In genomic region chr2:88698027-88698413, GRCh38 we compare ENCODE assay signal across 18 cellular contexts. TPM values are rescaled to one million over a fixed set of nuclear protein-coding genes. Genes with fewer than 3 reads are reported as not detected.
DNase-seq lines count a peak whose midpoint lies in the region; ATAC-seq, FAIRE-seq and TF ChIP-seq lines count a peak whose summit lies in the region.
"Had no signal": no experiment of that assay in that cellular context is flagged by ENCODE, and none has a peak within 500 bp of the region (broad histone marks: within the 10 kb centered on the region; RNA-seq: fewer than 3 reads in every experiment).

No MANE protein-coding gene starts in this region.

- DNase-seq in NOMO-1 (lab: John Stamatoyannopoulos, UW; ENCODE audit: unreplicated experiment in 2 of 2) (peak; percentile 29 to 59), left colon (no peak), suprapubic skin (ENCODE audit: low spot score in 2 of 2) (no peak), HepG2 (ENCODE audit: low spot score) (no peak), NCI-H446 treated with DMSO at 0.1 percent for 48 hours (lab: John Stamatoyannopoulos, UW) (no peak), nucleus accumbens (lab: John Stamatoyannopoulos, UW) (no peak)
- DNase-seq: activated CD8-positive, alpha-beta T cell treated with anti-CD3 and anti-CD28 coated beads for 36 hours; activated naive CD8-positive, alpha-beta T cell treated with anti-CD3 and anti-CD28 coated beads, Interleukin-2, amount 50 U/mL, for 24 hours; activated T-cell treated with anti-CD3 and anti-CD28 coated beads, Interleukin-2, amount 50 U/mL, for 48 hours; NCI-H1417 treated with DMSO at 0.1 percent for 48 hours; NCI-H345; stimulated activated CD4-positive, alpha-beta T cell treated with anti-CD3 and anti-CD28 coated beads, Interleukin-4, amount 100 ng/mL, for 1 hour; WERI-Rb-1 had no signal

- ATAC-seq in left colon, result peak; percentile 14
- no peak for ATAC-seq in HepG2
- ATAC-seq: activated CD8-positive, alpha-beta T cell treated with anti-CD3 and anti-CD28 coated beads for 36 hours; activated naive CD8-positive, alpha-beta T cell treated with anti-CD3 and anti-CD28 coated beads, Interleukin-2, amount 50 U/mL, for 24 hours; Right ventricle myocardium inferior had no signal

- POLR2A ChIA-PET in HepG2 (lab: Yijun Ruan, JAX), result no interaction called here

- H2AFZ ChIP-seq in Loucy (ENCODE audit: low read length) (peak overlapping the region; percentile 60; the same call in 1 of the 2 replicates), HepG2 (ENCODE audit: low read length) (no peak overlapping the region)
- H2AFZ ChIP-seq: parathyroid adenoma had no signal

- CTCF ChIA-PET in HepG2 (lab: Yijun Ruan, JAX; ENCODE audit: low intra/inter-chr PET ratio, low total read pairs), result no interaction called here

- WGBS in suprapubic skin, result 88% methylated on average over 2 of the region's 2 CpGs
- WGBS in HepG2 (ENCODE audit: low lambda C conversion rate), result 95% methylated on average over 2 of the region's 2 CpGs

- H3K4me3 ChIP-seq in Loucy (ENCODE audit: low read length, poor library complexity, severe bottlenecking), result peak overlapping the region; percentile 72
- no peak overlapping the region for H3K4me3 ChIP-seq in suprapubic skin
- H3K4me3 ChIP-seq in HepG2 (replicated peaks in 1 of 3; ENCODE audit: insufficient read depth in 1 of 3, low read depth in 2 of 3, low read length in 3 of 3), result no peak overlapping the region
- H3K4me3 ChIP-seq: skin epidermis had no signal

- H3F3A ChIP-seq in Loucy (ENCODE audit: low read depth), result no peaks in the 10 kb centered on the region

- BruUV-seq in HepG2 (replicated peaks; lab: Mats Ljungman, UMichigan), result no TSS peak

- H3K79me2 ChIP-seq in Loucy (ENCODE audit: insufficient read depth, low read length) (peaks cover 79% of the 10 kb centered on the region), HepG2 (ENCODE audit: insufficient read depth, low read length) (peaks cover 46% of the 10 kb centered on the region)

- H3K9me3 ChIP-seq in Loucy (ENCODE audit: insufficient read depth, low read depth, low read length), result no peaks in the 10 kb centered on the region
- H3K9me3 ChIP-seq in suprapubic skin, result no peaks in the 10 kb centered on the region
- H3K9me3 ChIP-seq in HepG2 (ENCODE audit: low read length), result no peaks in the 10 kb centered on the region

- no peaks in the 10 kb centered on the region for H3K9me2 ChIP-seq in Loucy (replicated peaks; ENCODE audit: low read depth, low read length)

- H3K27me3 ChIP-seq in Loucy (ENCODE audit: insufficient read depth, low read length, poor library complexity, severe bottlenecking) (no peaks in the 10 kb centered on the region), suprapubic skin (no peaks in the 10 kb centered on the region), HepG2 (ENCODE audit: control insufficient read depth in 1 of 2, insufficient read depth in 2 of 2, low read length in 2 of 2) (no peaks in the 10 kb centered on the region)

- H3K27ac ChIP-seq in suprapubic skin (peak overlapping the region; percentile 29), HepG2 (ENCODE audit: extremely low read length, insufficient read depth, low read length) (no peak overlapping the region)
- H3K27ac ChIP-seq: parathyroid adenoma, WERI-Rb-1 had no signal

- intact Hi-C loops in left colon (cut with DNase I, micrococcal nuclease) (no loop called here), HepG2 (cut with micrococcal nuclease; ENCODE audit: unreplicated experiment) (no loop called here)

- peak overlapping the region; percentile 82 for H3K4me2 ChIP-seq in Loucy (ENCODE audit: low read depth, low read length, poor library complexity, severe bottlenecking)
- H3K4me2 ChIP-seq in HepG2 (ENCODE audit: low read depth, low read length), result no peak overlapping the region

- TF ChIP-seq RAD21 in HepG2 (CRISPR knock-in tag; IDR thresholded peaks at IDR 0.05), result no peak

- FAIRE-seq in HepG2 (lab: Jason Lieb, UNC), result no peak
- FAIRE-seq: frontal cortex had no signal

- no peak for TF ChIP-seq POLR2A in suprapubic skin (IDR thresholded peaks at IDR 0.05)
- no peak for TF ChIP-seq POLR2A in HepG2 (IDR thresholded peaks at IDR 0.05; ENCODE audit: insufficient read depth in 1 of 2, low read depth in 2 of 2, low read length in 2 of 2)

- TF ChIP-seq CTCF in Loucy (conservative IDR thresholded peaks at IDR 0.05; ENCODE audit: low read length) (no peak), suprapubic skin (IDR thresholded peaks at IDR 0.05) (no peak), HepG2 (CRISPR knock-in tag; IDR thresholded peaks at IDR 0.05) (no peak)

- H3K4me1 ChIP-seq in Loucy (ENCODE audit: insufficient read depth, low read length, poor library complexity, severe bottlenecking) (peaks cover 57% of the 10 kb centered on the region), suprapubic skin (peaks cover 12% of the 10 kb centered on the region), HepG2 (ENCODE audit: insufficient read depth, low read length) (peaks cover 49% of the 10 kb centered on the region)
- H3K4me1 ChIP-seq: parathyroid adenoma had no signal

- peaks cover 3% of the 10 kb centered on the region for H4K20me1 ChIP-seq in Loucy (ENCODE audit: insufficient read depth, low read length, poor library complexity, severe bottlenecking)
- no peaks in the 10 kb centered on the region for H4K20me1 ChIP-seq in HepG2 (ENCODE audit: insufficient read depth, low read length)

- in situ Hi-C loops in HepG2 (cut with HindIII; ENCODE audit: extremely low pct_ligation_motif_present, low pct_unique_long_range_greater_than_20kb), result no loop called here

- peaks cover 26% of the 10 kb centered on the region; the same call in 1 of the 2 replicates for H3K36me3 ChIP-seq in Loucy (ENCODE audit: insufficient read depth, low read length)
- peaks cover 26% of the 10 kb centered on the region for H3K36me3 ChIP-seq in suprapubic skin
- H3K36me3 ChIP-seq in HepG2 (replicated peaks in 1 of 2; ENCODE audit: control insufficient read depth in 1 of 2, insufficient read depth in 2 of 2, low read length in 2 of 2), result peaks cover 9 to 35% of the 10 kb centered on the region in 2 experiments

- TF ChIP-seq EP300 in suprapubic skin (IDR thresholded peaks at IDR 0.05) (no peak), HepG2 (IDR thresholded peaks at IDR 0.05; ENCODE audit: low read depth in 2 of 2, low read length in 2 of 2) (no peak), HepG2 (CRISPR knock-in tag; IDR thresholded peaks at IDR 0.05; ENCODE audit: borderline replicate concordance) (no peak)

- H3K9ac ChIP-seq in Loucy (ENCODE audit: low read depth, low read length, poor library complexity, severe bottlenecking) (peak overlapping the region; percentile 63), HepG2 (ENCODE audit: insufficient read depth, low read depth, low read length) (no peak overlapping the region)
- H3K9ac ChIP-seq: parathyroid adenoma had no signal

TF ChIP-seq in HepG2, 621 proteins besides CTCF, POLR2A, EP300 and RAD21 (continues in another document):
- TF ChIP-seq SAFB2 (CRISPR knock-in tag; IDR thresholded peaks at IDR 0.05; ENCODE audit: borderline replicate concordance, low read depth) (no peak), ZMYM3 (CRISPR knock-in tag; IDR thresholded peaks at IDR 0.05) (no peak), ZNF619 (CRISPR knock-in tag; IDR thresholded peaks at IDR 0.05) (no peak), THAP9 (CRISPR knock-in tag; IDR thresholded peaks at IDR 0.05; ENCODE audit: borderline replicate concordance) (no peak), NFIC (IDR thresholded peaks at IDR 0.05; ENCODE audit: low read length) (no peak), ZNF547 (CRISPR knock-in tag; IDR thresholded peaks at IDR 0.05) (no peak)

RNA-seq across cellular contexts. Expression of gene RPIA, which starts 6.5 kb away (rescaled TPM):
- 10 to 100 TPM; 20.1 to 28.5 TPM for total RNA-seq in left colon
- total RNA-seq in suprapubic skin, result 1 to 10 TPM; 7.9 to 9.8 (median 9.6) TPM
- total RNA-seq in HepG2 (2016; rRNA removed; fragmentation: Illumina TruSeq; extraction: Trizol), result 23.9 and 31.6 TPM in 2 replicates
- total RNA-seq in HepG2 (2016; cell fraction: cytosol; rRNA removed; fragmentation: Illumina TruSeq; extraction: Trizol; ENCODE audit: low read depth), result 12.9 and 13.3 TPM in 2 replicates
- total RNA-seq in HepG2 (2016; cell fraction: insoluble cytoplasmic fraction; rRNA removed; fragmentation: Illumina TruSeq; extraction: Trizol), result 23.0 and 31.5 TPM in 2 replicates
- total RNA-seq in HepG2 (2016; cell fraction: membrane; rRNA removed; fragmentation: Illumina TruSeq; extraction: Trizol), result 25.6 and 26.4 TPM in 2 replicates
- 14.1 and 18.1 TPM in 2 replicates for total RNA-seq in HepG2 (2016; cell fraction: nucleus; rRNA removed; fragmentation: Illumina TruSeq; extraction: Trizol)
- polyA plus RNA-seq in HepG2 (2011; rRNA removed), result 13.3 and 13.7 TPM in 2 replicates
- 12.9 and 13.4 TPM in 2 replicates for polyA plus RNA-seq in HepG2 (2011; cell fraction: cytosol; rRNA removed)
- polyA plus RNA-seq in HepG2 (2011; cell fraction: nucleus; rRNA removed), result 6.1 and 9.3 TPM in 2 replicates
- polyA plus RNA-seq in HepG2 (2012), result 21.5 and 22.6 TPM in 2 replicates
- 23.8 and 26.4 TPM in 2 replicates for polyA plus RNA-seq in HepG2 (2016; cell fraction: cytosol; fragmentation: Illumina TruSeq; extraction: Trizol; ENCODE audit: low read depth)
- polyA plus RNA-seq in HepG2 (2016; cell fraction: insoluble cytoplasmic fraction; fragmentation: Illumina TruSeq; extraction: Trizol; ENCODE audit: low read depth), result 50.9 and 54.3 TPM in 2 replicates
- 31.6 and 32.5 TPM in 2 replicates for polyA plus RNA-seq in HepG2 (2016; cell fraction: membrane; fragmentation: Illumina TruSeq; extraction: Trizol; ENCODE audit: low read depth)
- 37.5 and 37.9 TPM in 2 replicates for polyA plus RNA-seq in HepG2 (2016; cell fraction: nucleus; fragmentation: Illumina TruSeq; extraction: Trizol; ENCODE audit: insufficient read depth, low read depth)
- polyA minus RNA-seq in HepG2 (2011; rRNA and poly(A)+ RNA removed; ENCODE audit: low replicate concordance), result 8.2 and 8.9 TPM in 2 replicates
- 7.5 and 8.7 TPM in 2 replicates for polyA minus RNA-seq in HepG2 (2011; cell fraction: cytosol; rRNA and poly(A)+ RNA removed)
- 10.8 and 12.0 TPM in 2 replicates for polyA minus RNA-seq in HepG2 (2011; cell fraction: nucleus; rRNA and poly(A)+ RNA removed)

Comparison
In these comparisons a context has a peak if more than half of its experiments do, and no peak if none do; other contexts are left out.
1. DNase-seq: peak in NOMO-1 (2 of 2); none in left colon (0 of 2), suprapubic skin (0 of 2), HepG2 (single experiment), NCI-H446 treated with DMSO at 0.1 percent for 48 hours (single experiment) and nucleus accumbens (0 of 56).